8 cellular contexts compared by ENCODE assay signal in genomic region chr4:7806724-7807123, GRCh38.
DNase-seq lines count a peak whose midpoint lies in the region; ATAC-seq, FAIRE-seq and TF ChIP-seq lines count a peak whose summit lies in the region.
"Had no signal": no experiment of that assay in that cellular context is flagged by ENCODE, and none has a peak within 500 bp of the region (broad histone marks: within the 10 kb centered on the region; RNA-seq: fewer than 3 reads in every experiment).

No MANE protein-coding gene starts in this region.

- TF ChIP-seq CTCF in brain microvascular endothelial cell (IDR thresholded peaks at IDR 0.05; ENCODE audit: low read depth, low read length, missing control alignments) (no peak), ovary (IDR thresholded peaks at IDR 0.05) (no peak), uterus (IDR thresholded peaks at IDR 0.05) (no peak), omental fat pad (IDR thresholded peaks at IDR 0.05) (no peak)

- WGBS in right cardiac atrium = 47% methylated on average over 7 of the region's 7 CpGs
- 27 to 30% (median 29%) methylated on average over 7 of the region's 7 CpGs for WGBS in ovary, 3 donors

- DNase-seq in brain microvascular endothelial cell (no peak), right cardiac atrium (no peak), ovary (no peak), uterus (no peak), RCC 7860 (ENCODE audit: low spot score) (no peak), omental fat pad (ENCODE audit: low spot score) (no peak), GM19240 (ENCODE audit: insufficient read length, low spot score) (no peak)
- DNase-seq: NCI-H1417 treated with DMSO at 0.1 percent for 48 hours had no signal

- no peak for FAIRE-seq in RCC 7860 (lab: Jason Lieb, UNC)

- H3K27me3 ChIP-seq in brain microvascular endothelial cell (replicated peaks) (no peaks in the 10 kb centered on the region), right cardiac atrium (ENCODE audit: control insufficient read depth, insufficient read depth) (no peaks in the 10 kb centered on the region), ovary (no peaks in the 10 kb centered on the region), uterus (no peaks in the 10 kb centered on the region)

- peak; percentile 0 for ATAC-seq in right cardiac atrium
- ATAC-seq in omental fat pad (ENCODE audit: low FRiP score) = no peak

- H3K4me1 ChIP-seq in right cardiac atrium (ENCODE audit: control insufficient read depth, insufficient read depth, low read length) = peaks cover 26% of the 10 kb centered on the region
- peaks cover 12% of the 10 kb centered on the region for H3K4me1 ChIP-seq in ovary (ENCODE audit: insufficient read depth)
- peaks cover 9 to 15% of the 10 kb centered on the region in 2 donors for H3K4me1 ChIP-seq in uterus

- H3K36me3 ChIP-seq in brain microvascular endothelial cell (replicated peaks) (peaks cover 58% of the 10 kb centered on the region), ovary (no peaks in the 10 kb centered on the region), uterus (no peaks in the 10 kb centered on the region)

- peak overlapping the region; percentile 78 for H3K27ac ChIP-seq in brain microvascular endothelial cell
- peak overlapping the region; percentile 88 for H3K27ac ChIP-seq in right cardiac atrium (ENCODE audit: low read length)
- peak overlapping the region; percentile 27 to 75 for H3K27ac ChIP-seq in ovary
- peak overlapping the region; percentile 76 to 86 for H3K27ac ChIP-seq in uterus

- no peak for TF ChIP-seq POLR2A in ovary (IDR thresholded peaks at IDR 0.05)
- no peak for TF ChIP-seq POLR2A in uterus (IDR thresholded peaks at IDR 0.05)

- H3K9me3 ChIP-seq in right cardiac atrium (ENCODE audit: control insufficient read depth, low read length) = no peaks in the 10 kb centered on the region
- no peaks in the 10 kb centered on the region for H3K9me3 ChIP-seq in ovary
- no peaks in the 10 kb centered on the region for H3K9me3 ChIP-seq in uterus

- intact Hi-C loops in right cardiac atrium (cut with DNase I) = loop anchor here in 2 of 4 donors (5.0 to 10.0 kb wide), 3 partner anchors 36 to 128 kb away; partner anchors contain the start of gene AFAP1 (in 2 of the 2)
- intact Hi-C loops in ovary (cut with DNase I) = loop anchor here in 2 of 4 donors (5.0 to 10.0 kb wide), 2 partner anchors 36 to 128 kb away; partner anchors contain the start of gene AFAP1 (in 1 of the 2)
- intact Hi-C loops in uterus (cut with DNase I; ENCODE audit: low total_unique reads) = no loop called here

- in situ Hi-C loops in brain microvascular endothelial cell (cut with HindIII; ENCODE audit: low pct_ligation_motif_present, low sequenced_read_pairs) = no loop called here

- H3K4me3 ChIP-seq in brain microvascular endothelial cell (ENCODE audit: low read depth, low read length) (no peak overlapping the region), right cardiac atrium (ENCODE audit: low read length) (no peak overlapping the region), ovary (no peak overlapping the region), uterus (no peak overlapping the region)

- no peak for TF ChIP-seq EP300 in ovary (IDR thresholded peaks at IDR 0.05)
